In the genomic region with DNA sequence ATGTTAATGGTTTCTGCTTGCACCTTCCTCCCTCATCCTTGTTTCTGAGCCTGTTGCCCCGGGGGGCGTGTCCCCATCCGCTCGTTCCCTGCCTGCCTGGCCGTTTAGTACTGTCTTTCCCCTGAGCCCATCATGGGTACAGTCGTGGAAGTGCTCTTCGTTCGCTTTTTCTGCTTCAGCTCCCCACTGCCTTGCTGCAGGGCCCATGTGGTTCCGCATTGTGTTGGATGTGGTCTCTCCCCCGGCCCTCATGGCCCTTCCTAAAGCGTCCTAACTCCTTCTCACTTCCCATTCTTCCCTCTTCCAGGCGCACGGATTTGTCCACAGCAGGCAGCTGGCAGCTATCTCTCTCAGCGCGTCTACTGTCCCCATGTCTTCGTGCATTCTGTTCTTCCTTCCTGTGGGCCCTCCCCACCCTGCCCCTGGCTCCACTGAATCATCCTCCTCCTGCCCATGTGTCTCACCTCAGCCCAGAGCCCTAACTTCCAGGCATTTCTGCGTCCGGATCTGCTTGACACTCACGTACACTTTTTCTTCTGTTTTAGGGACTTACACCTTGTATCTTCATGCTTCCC, we compare ENCODE assay signal across 17 cellular contexts.
DNase-seq lines count a peak whose midpoint lies in the region; ATAC-seq and TF ChIP-seq lines count a peak whose summit lies in the region.
"Had no signal": no experiment of that assay in that cellular context is flagged by ENCODE, and none has a peak within 500 bp of the region (broad histone marks: within the 10 kb centered on the region; RNA-seq: fewer than 3 reads in every experiment).

No MANE protein-coding gene starts in this region.

- H3K4me3 ChIP-seq in muscle layer of duodenum (ENCODE audit: low read depth in 1 of 2, low read length in 2 of 2) (no peak overlapping the region), testis (no peak overlapping the region)

- intact Hi-C loops in testis (cut with DNase I; ENCODE audit: low total_unique reads) = no loop called here

- H3K4me1 ChIP-seq in muscle layer of duodenum (ENCODE audit: control insufficient read depth in 1 of 2, insufficient read depth in 2 of 2, low read length in 2 of 2) (peaks cover 37 to 46% of the 10 kb centered on the region in 2 donors), testis (peaks cover 66% of the 10 kb centered on the region)

- H3K27me3 ChIP-seq in muscle layer of duodenum (ENCODE audit: low read depth, low read length) (no peaks in the 10 kb centered on the region), testis (no peaks in the 10 kb centered on the region)

- H3K36me3 Mint-ChIP-seq in IgD-negative memory B cell (no peaks in the 10 kb centered on the region), mesothelial cell of epicardium (no peaks in the 10 kb centered on the region)
- H3K36me3 Mint-ChIP-seq in central memory CD8-positive, alpha-beta T cell (ENCODE audit: insufficient read depth) = peaks cover 8% of the 10 kb centered on the region

- H3K27ac ChIP-seq in muscle layer of duodenum (ENCODE audit: low read length) = peak overlapping the region; percentile 34
- peak overlapping the region; percentile 98 to 99 for H3K27ac ChIP-seq in testis
- H3K27ac ChIP-seq: brain microvascular endothelial cell had no signal

- WGBS in testis, 2 donors = 85 to 88% methylated on average over 19 of the region's 19 CpGs

- H3K4me3 Mint-ChIP-seq in IgD-negative memory B cell (peak overlapping the region in 2 of 4 donors; percentile 53 to 80), mesothelial cell of epicardium (no peak overlapping the region)
- no peak overlapping the region for H3K4me3 Mint-ChIP-seq in central memory CD8-positive, alpha-beta T cell
- H3K4me3 Mint-ChIP-seq: stimulated activated naive B cell treated with anti-CD40 and anti-IgM and Interleukin-4, amounts not matched to agents 10 μg/mL and 1 μg/mL and 100 μg/mL, for 72 hours; T-helper 17 cell had no signal

- H3K27ac Mint-ChIP-seq in IgD-negative memory B cell (peak overlapping the region in 2 of 3 donors; percentile 41 to 78), mesothelial cell of epicardium (no peak overlapping the region)
- H3K27ac Mint-ChIP-seq in central memory CD8-positive, alpha-beta T cell (ENCODE audit: low read depth) = peak overlapping the region; percentile 58

- no peak for TF ChIP-seq POLR2A in testis (IDR thresholded peaks at IDR 0.05)

- no peak for ATAC-seq in central memory CD8-positive, alpha-beta T cell (replicated peaks; ENCODE audit: extremely low read depth, poor library complexity, severe bottlenecking)
- no peak for ATAC-seq in GM19395 (IDR thresholded peaks at IDR 0.05; ENCODE audit: unreplicated experiment)
- ATAC-seq: HCT116; stimulated activated naive B cell treated with anti-CD40 and anti-IgM and Interleukin-4, amounts not matched to agents 10 μg/mL and 1 μg/mL and 100 μg/mL, for 72 hours; T-helper 17 cell had no signal

- H3K4me1 Mint-ChIP-seq in IgD-negative memory B cell (peaks cover 20 to 36% (median 23%) of the 10 kb centered on the region in 3 donors), mesothelial cell of epicardium (peaks cover 41% of the 10 kb centered on the region)
- H3K4me1 Mint-ChIP-seq in central memory CD8-positive, alpha-beta T cell = peaks cover 62% of the 10 kb centered on the region

- H3K27me3 Mint-ChIP-seq in IgD-negative memory B cell (no peaks in the 10 kb centered on the region), mesothelial cell of epicardium (ENCODE audit: low read depth) (peaks cover 91% of the 10 kb centered on the region)
- H3K27me3 Mint-ChIP-seq in central memory CD8-positive, alpha-beta T cell = no peaks in the 10 kb centered on the region
- H3K27me3 Mint-ChIP-seq: stimulated activated naive B cell treated with anti-CD40 and anti-IgM and Interleukin-4, amounts not matched to agents 10 μg/mL and 1 μg/mL and 100 μg/mL, for 72 hours; T-helper 17 cell had no signal

- peaks cover 0 to 1% (median 0%) of the 10 kb centered on the region in 3 donors for H3K9me3 Mint-ChIP-seq in IgD-negative memory B cell
- no peaks in the 10 kb centered on the region for H3K9me3 Mint-ChIP-seq in central memory CD8-positive, alpha-beta T cell
- no peaks in the 10 kb centered on the region for H3K9me3 Mint-ChIP-seq in mesothelial cell of epicardium

- no peaks in the 10 kb centered on the region for H3K9me3 ChIP-seq in muscle layer of duodenum (ENCODE audit: control insufficient read depth in 1 of 2, low read length in 2 of 2)
- no peaks in the 10 kb centered on the region for H3K9me3 ChIP-seq in testis

- no peak for DNase-seq in central memory CD8-positive, alpha-beta T cell (ENCODE audit: low spot score in 2 of 2)
- DNase-seq in testis = no peak
- no peak for DNase-seq in activated naive CD4-positive, alpha-beta T cell treated with Interleukin-2 at 50 U/mL for 16 hours
- DNase-seq in mesothelial cell of epicardium (ENCODE audit: low spot score in 2 of 2, unreplicated experiment in 2 of 2) = no peak
- no peak for DNase-seq in cortex of kidney (lab: John Stamatoyannopoulos, UW)
- DNase-seq: activated CD4-positive, alpha-beta T cell treated with anti-CD3 and anti-CD28 coated beads for 48 hours; brain microvascular endothelial cell; COR-L47; mesendoderm; MV-4-11; stimulated activated CD4-positive, alpha-beta T cell treated with anti-CD3 and anti-CD28 coated beads, Interleukin-2, amount 100 ng/mL, for 48 hours; stimulated activated naive B cell treated with anti-CD40 and anti-IgM and Interleukin-4, amounts not matched to agents 10 μg/mL and 1 μg/mL and 100 μg/mL, for 72 hours; T-helper 17 cell had no signal

- TF ChIP-seq CTCF in testis (IDR thresholded peaks at IDR 0.05) (no peak), mesothelial cell of epicardium (IDR thresholded peaks at IDR 0.05; ENCODE audit: unreplicated experiment) (no peak)

- H3K36me3 ChIP-seq in muscle layer of duodenum (ENCODE audit: control insufficient read depth in 1 of 2, insufficient read depth in 2 of 2, low read length in 2 of 2) (peaks cover 4 to 7% of the 10 kb centered on the region in 2 donors), testis (ENCODE audit: low read depth, missing control alignments) (no peaks in the 10 kb centered on the region)
- H3K36me3 ChIP-seq: brain microvascular endothelial cell had no signal
